Comparison of ENCODE assay signal across 30 cellular contexts in genomic region chr3:171616798-171617197, GRCh38.
"Had no signal": no experiment of that assay in that cellular context is flagged by ENCODE, and none has a peak within 500 bp of the region (broad histone marks: within the 10 kb centered on the region; RNA-seq: fewer than 3 reads in every experiment).

No MANE protein-coding gene starts in this region.

- H3K27me3 Mint-ChIP-seq: activated T-helper 17 cell treated with anti-CD3 and anti-CD28 coated beads, Interleukin-2, amount 50 U/mL, for 72 hours had no signal

- H3K36me3 Mint-ChIP-seq: activated CD8-positive, alpha-beta memory T cell treated with anti-CD3 and anti-CD28 coated beads, Interleukin-2, amount 10 ng/mL, durations not matched to agents 7 days and 5 days; activated naive CD8-positive, alpha-beta T cell treated with anti-CD3 and anti-CD28 coated beads for 36 hours had no signal

- H3K4me3 Mint-ChIP-seq: activated CD4-positive, alpha-beta memory T cell treated with anti-CD3 and anti-CD28 coated beads, Interleukin-2, amount 10 ng/mL, durations not matched to agents 7 days and 5 days; activated CD8-positive, alpha-beta memory T cell treated with anti-CD3 and anti-CD28 coated beads, Interleukin-2, amount 10 ng/mL, durations not matched to agents 7 days and 5 days; activated naive CD8-positive, alpha-beta T cell treated with anti-CD3 and anti-CD28 coated beads for 36 hours; activated T-helper 17 cell treated with anti-CD3 and anti-CD28 coated beads, Interleukin-2, amount 50 U/mL, for 72 hours had no signal

- H3K9me3 Mint-ChIP-seq: activated CD4-positive, alpha-beta memory T cell treated with anti-CD3 and anti-CD28 coated beads, Interleukin-2, amount 10 ng/mL, durations not matched to agents 7 days and 5 days; activated naive CD8-positive, alpha-beta T cell treated with anti-CD3 and anti-CD28 coated beads for 36 hours; activated T-helper 17 cell treated with anti-CD3 and anti-CD28 coated beads, Interleukin-2, amount 50 U/mL, for 72 hours had no signal

- DNase-seq: activated CD4-positive, alpha-beta memory T cell treated with anti-CD3 and anti-CD28 coated beads, Interleukin-2, amount 10 ng/mL, durations not matched to agents 7 days and 5 days; activated CD4-positive, alpha-beta T cell treated with anti-CD3 and anti-CD28 coated beads for 1 hour; activated CD4-positive, alpha-beta T cell treated with anti-CD3 and anti-CD28 coated beads for 48 hours; activated CD4-positive, CD25-positive, alpha-beta regulatory T cell; activated CD8-positive, alpha-beta memory T cell treated with anti-CD3 and anti-CD28 coated beads for 24 hours; activated CD8-positive, alpha-beta memory T cell treated with anti-CD3 and anti-CD28 coated beads, Interleukin-2, amount 10 ng/mL, durations not matched to agents 7 days and 5 days; activated CD8-positive, alpha-beta memory T cell treated with anti-CD3 and anti-CD28 coated beads, Interleukin-2, amount 50 U/mL, for 48 hours; activated effector memory CD4-positive, alpha-beta T cell treated with anti-CD3 and anti-CD28 coated beads, Interleukin-2, amount 50 U/mL, for 16 hours; activated naive CD4-positive, alpha-beta T cell; activated naive CD4-positive, alpha-beta T cell treated with anti-CD3 and anti-CD28 coated beads, Interleukin-2, amount 50 U/mL, for 16 hours; activated naive CD8-positive, alpha-beta T cell treated with anti-CD3 and anti-CD28 coated beads for 36 hours; activated T-cell treated with anti-CD3 and anti-CD28 coated beads, Interleukin-2, amount 50 U/mL, for 48 hours; amniotic stem cell; aorta; Karpas-422; KBM-7; MG63; NCI-H1048; NCI-H1105 treated with DMSO at 0.1 percent for 48 hours; NCI-H1436; NCI-H1694; NCI-H1930; NCI-H2081 treated with DMSO at 0.1 percent for 48 hours; NCI-H510A; NCI-H526; NCI-H748 treated with DMSO at 0.1 percent for 48 hours; Right ventricle myocardium superior; T1000; WERI-Rb-1 had no signal

- ATAC-seq: activated CD8-positive, alpha-beta memory T cell treated with anti-CD3 and anti-CD28 coated beads, Interleukin-2, amount 10 ng/mL, durations not matched to agents 7 days and 5 days; activated T-helper 17 cell treated with anti-CD3 and anti-CD28 coated beads, Interleukin-2, amount 50 U/mL, for 72 hours had no signal

- H3K4me1 Mint-ChIP-seq: activated CD4-positive, alpha-beta memory T cell treated with anti-CD3 and anti-CD28 coated beads, Interleukin-2, amount 10 ng/mL, durations not matched to agents 7 days and 5 days; activated CD8-positive, alpha-beta memory T cell treated with anti-CD3 and anti-CD28 coated beads, Interleukin-2, amount 10 ng/mL, durations not matched to agents 7 days and 5 days; activated naive CD8-positive, alpha-beta T cell treated with anti-CD3 and anti-CD28 coated beads for 36 hours; activated T-helper 17 cell treated with anti-CD3 and anti-CD28 coated beads, Interleukin-2, amount 50 U/mL, for 72 hours had no signal

- H3K27ac Mint-ChIP-seq: activated CD4-positive, alpha-beta memory T cell treated with anti-CD3 and anti-CD28 coated beads, Interleukin-2, amount 10 ng/mL, durations not matched to agents 7 days and 5 days; activated CD8-positive, alpha-beta memory T cell treated with anti-CD3 and anti-CD28 coated beads, Interleukin-2, amount 10 ng/mL, durations not matched to agents 7 days and 5 days; activated naive CD8-positive, alpha-beta T cell treated with anti-CD3 and anti-CD28 coated beads for 36 hours; activated T-helper 17 cell treated with anti-CD3 and anti-CD28 coated beads, Interleukin-2, amount 50 U/mL, for 72 hours had no signal
